Comparison of ENCODE assay signal across 8 cellular contexts in the genomic region with DNA sequence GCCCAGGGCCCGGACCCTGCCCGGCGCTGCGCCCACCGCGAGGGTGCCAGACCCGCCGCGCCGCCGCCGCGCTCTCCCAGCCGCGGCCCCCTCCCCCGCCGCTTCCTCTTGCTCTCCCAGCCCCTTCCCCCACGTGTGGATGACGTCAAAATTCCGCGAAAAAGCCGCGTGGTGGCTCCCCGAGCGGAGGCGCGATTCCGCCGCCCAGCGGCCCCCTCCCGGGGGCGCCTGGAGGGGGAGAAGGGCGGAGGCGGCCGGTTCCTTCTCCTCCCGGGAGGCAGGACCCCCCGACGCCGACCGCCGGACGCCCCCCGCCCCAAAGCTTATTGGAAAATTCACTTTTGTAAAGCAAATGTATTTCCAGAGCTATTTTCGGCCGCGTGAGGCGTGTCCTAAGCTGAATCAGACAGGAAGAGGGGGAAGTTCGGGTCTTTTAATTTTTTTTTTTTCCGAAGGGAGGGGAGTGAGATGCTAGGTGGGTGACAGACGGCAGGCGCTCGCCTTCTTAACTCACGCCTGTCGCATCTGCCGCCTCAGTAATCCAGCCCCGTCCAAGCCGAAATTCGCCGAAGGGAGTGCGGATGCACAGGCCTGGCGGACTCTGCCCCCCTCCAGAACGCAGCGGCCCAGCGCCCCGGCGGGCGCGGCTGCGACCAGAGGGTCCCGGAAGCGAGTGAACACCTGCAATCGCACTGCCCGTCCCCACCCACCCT. TPM values are rescaled to one million over a fixed set of nuclear protein-coding genes. Genes with fewer than 3 reads are reported as not detected.
DNase-seq lines count a peak whose midpoint lies in the region; ATAC-seq and TF ChIP-seq lines count a peak whose summit lies in the region.

No MANE protein-coding gene starts in this region.

- no peaks in the 10 kb centered on the region for H3K9me3 ChIP-seq in HUES6 (ENCODE audit: control insufficient read depth, insufficient read depth, low read depth, low read length)

- peaks cover 16% of the 10 kb centered on the region for H3K4me1 ChIP-seq in HUES6 (ENCODE audit: control insufficient read depth, insufficient read depth, low read length)

- peak; percentile 24 for TF ChIP-seq CTCF in GM12864 (IDR thresholded peaks at IDR 0.05; ENCODE audit: low read depth, low read length, missing control alignments)

- H3K36me3 ChIP-seq in HUES6 (ENCODE audit: control insufficient read depth, insufficient read depth, low read length), result no peaks in the 10 kb centered on the region

- H3K27me3 ChIP-seq in HUES6 (ENCODE audit: control insufficient read depth, insufficient read depth, low read length), result peaks cover 70% of the 10 kb centered on the region

- peak overlapping the region; percentile 55 for H3K4me3 ChIP-seq in GM12864 (ENCODE audit: low read depth, low read length)
- H3K4me3 ChIP-seq in HUES6 (ENCODE audit: low read depth, low read length), result peak overlapping the region; percentile 88

- peak; percentile 25 for ATAC-seq in left lobe of liver

- H3K9ac ChIP-seq in HUES6 (ENCODE audit: low read length), result peak overlapping the region; percentile 83

- H3K27ac ChIP-seq in HUES6 (ENCODE audit: low read depth, low read length), result no peak overlapping the region; the same call in 1 of the 2 replicates
- peak overlapping the region; percentile 68 for H3K27ac ChIP-seq in caudate nucleus (ENCODE audit: low read depth, low read length)

- DNase-seq in GM12864 (ENCODE audit: low read depth) (no peak), caudate nucleus (lab: John Stamatoyannopoulos, UW) (peak in 44 of 61 donors; percentile 33 to 84 (median 64)), left lobe of liver (ENCODE audit: low spot score) (no peak), COLO829 (ENCODE audit: low spot score) (no peak), hepatic stellate cell (ENCODE audit: low spot score) (no peak)
- DNase-seq in activated CD4-positive, CD25-positive, alpha-beta regulatory T cell (lab: John Stamatoyannopoulos, UW), result peak; percentile 84 to 90 (median 86)
- DNase-seq in stimulated activated CD4-positive, alpha-beta T cell treated with anti-CD3 and anti-CD28 coated beads, Interleukin-1b, Interleukin-23, amount 100 ng/mL, for 4 hours (ENCODE audit: low read depth in 2 of 2), result peak; percentile 90 to 96

RNA-seq across cellular contexts. Expression of gene CCND2, which starts 4.1 kb away (rescaled TPM):
- total RNA-seq in left lobe of liver, result 3.5 TPM

RNA-seq across cellular contexts. Expression of gene TIGAR, which starts 51.6 kb away (rescaled TPM):
- 3.0 TPM for total RNA-seq in left lobe of liver

Comparison
In these comparisons a context has a peak if more than half of its experiments do, and no peak if none do; other contexts are left out.
1. DNase-seq: peak in activated CD4-positive, CD25-positive, alpha-beta regulatory T cell (4 of 4), caudate nucleus (44 of 61) and stimulated activated CD4-positive, alpha-beta T cell treated with anti-CD3 and anti-CD28 coated beads, Interleukin-1b, Interleukin-23, amount 100 ng/mL, for 4 hours (2 of 2); none in GM12864 (single experiment), left lobe of liver (single experiment), COLO829 (single experiment) and hepatic stellate cell (single experiment).